8 cellular contexts compared by ENCODE assay signal in genomic region chr11:64778473-64779298, GRCh38. TPM values are rescaled to one million over a fixed set of nuclear protein-coding genes. Genes with fewer than 3 reads are reported as not detected.
DNase-seq lines count a peak whose midpoint lies in the region; ATAC-seq, FAIRE-seq and TF ChIP-seq lines count a peak whose summit lies in the region.

SF1 (minus strand) TSS chr11:64778542; CDS start chr11:64778392, 150 bp downstream.

- dilution Hi-C loops in endothelial cell of umbilical vein (cut with MboI; ENCODE audit: extremely low pct_ligation_motif_present, low sequenced_read_pairs), result no loop called here

- H3K79me2 ChIP-seq in OCI-LY3 (ENCODE audit: low read length) (peaks cover 52% of the 10 kb centered on the region), endothelial cell of umbilical vein (ENCODE audit: control insufficient read depth, insufficient read depth, low read length) (peaks cover 39% of the 10 kb centered on the region)

- ATAC-seq in GM21515 (IDR thresholded peaks at IDR 0.05; ENCODE audit: unreplicated experiment), result peak; percentile 78

- CTCF ChIA-PET in endothelial cell of umbilical vein (lab: Charles Lee), result interaction anchor here (0.6 to 1.3 kb wide), 14 partner anchors 9 to 338 kb away, joined by 3 to 11 read pairs (median 4); partner anchors contain the start of genes CDC42BPG and ZNHIT2

- H4K20me1 ChIP-seq in OCI-LY3 (ENCODE audit: insufficient read depth, low read length) (peaks cover 37% of the 10 kb centered on the region), endothelial cell of umbilical vein (replicated peaks; ENCODE audit: control insufficient read depth, extremely low read depth, insufficient read depth, low read length) (peaks cover 18% of the 10 kb centered on the region)

- H2AFZ ChIP-seq in OCI-LY3 (ENCODE audit: low read depth, low read length) (peak within 1 kb of the TSS; percentile 61; the same call in 1 of the 2 replicates), endothelial cell of umbilical vein (ENCODE audit: low read depth, low read length) (peak within 1 kb of the TSS; percentile 16)

- H3K9me3 ChIP-seq in OCI-LY3 (ENCODE audit: insufficient read depth, low read length), result no peaks in the 10 kb centered on the region
- H3K9me3 ChIP-seq in endothelial cell of umbilical vein (replicated peaks; ENCODE audit: control insufficient read depth, insufficient read depth, low read length), result no peaks in the 10 kb centered on the region

- H3K4me1 ChIP-seq in OCI-LY3 (ENCODE audit: low read length), result peaks cover 41% of the 10 kb centered on the region
- peaks cover 22% of the 10 kb centered on the region for H3K4me1 ChIP-seq in endothelial cell of umbilical vein (ENCODE audit: control insufficient read depth, extremely low read depth, insufficient read depth, low read length)

- peaks cover 40% of the 10 kb centered on the region for H3K36me3 ChIP-seq in OCI-LY3 (replicated peaks; ENCODE audit: low read depth, low read length)
- H3K36me3 ChIP-seq in endothelial cell of umbilical vein (ENCODE audit: control insufficient read depth in 2 of 2, extremely low read depth in 1 of 2, insufficient read depth in 2 of 2, low read length in 2 of 2), result peaks cover 18 to 20% of the 10 kb centered on the region in 2 experiments

- intact Hi-C loops in endothelial cell of umbilical vein (cut with micrococcal nuclease), result loop anchor here (1.0 to 2.0 kb wide), 3 partner anchors 24 to 510 kb away; partner anchors contain the start of genes MAP4K2 and MEN1

- H3K4me3 ChIP-seq in OCI-LY3 (ENCODE audit: low read length) (peak within 1 kb of the TSS; percentile 91), endothelial cell of umbilical vein (replicated peaks in 1 of 3; ENCODE audit: insufficient read depth in 1 of 3, low read depth in 1 of 3, low read length in 3 of 3) (peak within 1 kb of the TSS; percentile 69 to 85 (median 75))

- FAIRE-seq in D721Med (lab: Jason Lieb, UNC), result peak; percentile 46
- peak; percentile 98 for FAIRE-seq in endothelial cell of umbilical vein (lab: Jason Lieb, UNC)

- no peaks in the 10 kb centered on the region for H3K9me1 ChIP-seq in endothelial cell of umbilical vein (replicated peaks; ENCODE audit: control insufficient read depth, extremely low read depth, insufficient read depth, low read length)

- no TSS peak for BruUV-seq in endothelial cell of umbilical vein (replicated peaks; lab: Mats Ljungman, UMichigan)

- POLR2A ChIA-PET in endothelial cell of umbilical vein (lab: Charles Lee), result interaction anchor here (0.6 to 1.0 kb wide), 6 partner anchors 10 to 1510 kb away, joined by 3 to 4 read pairs (median 4); partner anchors contain the start of gene YIF1A

- peak; percentile 60 for DNase-seq in D721Med (ENCODE audit: insufficient read length, low spot score)
- DNase-seq in HuH-7 (ENCODE audit: low spot score), result peak; percentile 86
- DNase-seq in activated CD8-positive, alpha-beta memory T cell treated with anti-CD3 and anti-CD28 coated beads, Interleukin-2, amount 50 U/mL, for 48 hours, result peak; percentile 98
- peak; percentile 100 for DNase-seq in endothelial cell of umbilical vein (ENCODE audit: low read depth, low spot score)
- peak; percentile 100 for DNase-seq in midbrain (lab: John Stamatoyannopoulos, UW)
- DNase-seq in stimulated activated CD8-positive, alpha-beta memory T cell treated with anti-CD3 and anti-CD28 coated beads, Interleukin-2, amount 100 ng/mL, for 1 hour (ENCODE audit: low read depth in 2 of 2), result peak; percentile 97

- H3K27ac ChIP-seq in OCI-LY3 (ENCODE audit: low read length) (peak within 1 kb of the TSS; percentile 92), endothelial cell of umbilical vein (ENCODE audit: insufficient read depth, low read depth, low read length) (peak within 1 kb of the TSS; percentile 80)

- peak within 1 kb of the TSS; percentile 98 for H3K4me2 ChIP-seq in OCI-LY3 (ENCODE audit: low read length)
- H3K4me2 ChIP-seq in endothelial cell of umbilical vein (ENCODE audit: insufficient read depth, low read length), result peak within 1 kb of the TSS; percentile 91

- H3K9ac ChIP-seq in OCI-LY3 (ENCODE audit: low read length) (peak within 1 kb of the TSS; percentile 95), endothelial cell of umbilical vein (replicated peaks; ENCODE audit: extremely low read depth, insufficient read depth, low read length) (peak within 1 kb of the TSS; percentile 91)

- no peaks in the 10 kb centered on the region for H3K27me3 ChIP-seq in OCI-LY3 (ENCODE audit: low read depth, low read length)
- H3K27me3 ChIP-seq in endothelial cell of umbilical vein (ENCODE audit: control insufficient read depth in 2 of 2, insufficient read depth in 2 of 2, low read length in 2 of 2), result no peaks in the 10 kb centered on the region

- TF ChIP-seq CTCF in D721Med (IDR thresholded peaks at IDR 0.05; ENCODE audit: insufficient read depth, missing control alignments), result no peak
- no peak for TF ChIP-seq CTCF in OCI-LY3 (IDR thresholded peaks at IDR 0.05; ENCODE audit: low read depth, low read length)
- TF ChIP-seq CTCF in endothelial cell of umbilical vein (IDR thresholded peaks at IDR 0.05; ENCODE audit: extremely low read depth in 1 of 2, insufficient read depth in 1 of 2, low read depth in 1 of 2, low read length in 2 of 2), result no peak

- TF ChIP-seq POLR2A in endothelial cell of umbilical vein (IDR thresholded peaks at IDR 0.05; ENCODE audit: low read depth, low read length), result peak; percentile 72

TF ChIP-seq in endothelial cell of umbilical vein, 7 proteins besides CTCF, POLR2A, EP300 and RAD21:
- no peak for TF ChIP-seq MAX (IDR thresholded peaks at IDR 0.05; ENCODE audit: insufficient read depth, insufficient read length)
- TF ChIP-seq JUN (IDR thresholded peaks at IDR 0.05; ENCODE audit: borderline replicate concordance, insufficient read depth, insufficient read length, low read depth), result peak; percentile 44
- no peak for TF ChIP-seq GATA2 (IDR thresholded peaks at IDR 0.05; ENCODE audit: insufficient read depth, insufficient read length, low read depth, low read length)

RNA-seq across cellular contexts. Expression of gene SF1, which starts in this region (rescaled TPM):
- total RNA-seq in endothelial cell of umbilical vein, result 322 and 342 TPM in 2 replicates
- polyA plus RNA-seq in endothelial cell of umbilical vein, result 94.0 and 95.0 TPM in 2 replicates
- 72.5 and 73.7 TPM in 2 replicates for polyA plus RNA-seq in endothelial cell of umbilical vein (2011; cell fraction: cytosol; rRNA removed)
- polyA plus RNA-seq in endothelial cell of umbilical vein (2011; cell fraction: nucleus; rRNA removed), result 271 and 349 TPM in 2 replicates
- 156 and 202 TPM in 2 replicates for polyA plus RNA-seq in endothelial cell of umbilical vein (2012)
- 107 and 134 TPM in 2 replicates for polyA minus RNA-seq in endothelial cell of umbilical vein
- 55.6 TPM for polyA minus RNA-seq in endothelial cell of umbilical vein (2011; cell fraction: cytosol; rRNA and poly(A)+ RNA removed)
- polyA minus RNA-seq in endothelial cell of umbilical vein (2011; cell fraction: nucleus; rRNA and poly(A)+ RNA removed), result 177 and 197 TPM in 2 replicates

Comparison
In these comparisons a context has a peak if more than half of its experiments do, and no peak if none do; other contexts are left out.
1. Peak in every context shown above with its lines: DNase-seq, ATAC-seq, H3K4me3 ChIP-seq and H3K27ac ChIP-seq.